In genomic region chr20:53773792-53774371, GRCh38 we compare ENCODE assay signal across 7 cellular contexts.
A peak's percentile ranks its signal among the peaks of the same experiment; 100 is the strongest.
DNase-seq lines count a peak whose midpoint lies in the region; ATAC-seq, FAIRE-seq and TF ChIP-seq lines count a peak whose summit lies in the region.

No MANE protein-coding gene starts in this region.

- H3K36me3 Mint-ChIP-seq in HFFc6 (ENCODE audit: low read depth): peaks cover 4% of the 10 kb centered on the region; the same call in 1 of the 2 replicates
- no peaks in the 10 kb centered on the region for H3K36me3 Mint-ChIP-seq in activated T-helper 17 cell treated with anti-CD3 and anti-CD28 coated beads, Interleukin-2, amount 50 U/mL, for 72 hours (ENCODE audit: low read depth)

- peaks cover 60% of the 10 kb centered on the region for H3K4me1 Mint-ChIP-seq in HFFc6 (ENCODE audit: low read depth)
- H3K4me1 Mint-ChIP-seq in activated T-helper 17 cell treated with anti-CD3 and anti-CD28 coated beads, Interleukin-2, amount 50 U/mL, for 72 hours: no peaks in the 10 kb centered on the region
- H3K4me1 Mint-ChIP-seq in stimulated activated naive CD8-positive, alpha-beta T cell treated with anti-CD3 and anti-CD28 coated beads, Interleukin-15, amount 100 ng/mL, for 72 hours: peaks cover 10% of the 10 kb centered on the region

- H3K27me3 Mint-ChIP-seq in HFFc6 (ENCODE audit: insufficient read depth): peaks cover 4% of the 10 kb centered on the region
- H3K27me3 Mint-ChIP-seq in activated T-helper 17 cell treated with anti-CD3 and anti-CD28 coated beads, Interleukin-2, amount 50 U/mL, for 72 hours: no peaks in the 10 kb centered on the region
- no peaks in the 10 kb centered on the region for H3K27me3 Mint-ChIP-seq in stimulated activated naive CD8-positive, alpha-beta T cell treated with anti-CD3 and anti-CD28 coated beads, Interleukin-15, amount 100 ng/mL, for 72 hours

- peak overlapping the region; percentile 81 for H3K4me3 Mint-ChIP-seq in HFFc6
- no peak overlapping the region for H3K4me3 Mint-ChIP-seq in activated T-helper 17 cell treated with anti-CD3 and anti-CD28 coated beads, Interleukin-2, amount 50 U/mL, for 72 hours
- no peak overlapping the region for H3K4me3 Mint-ChIP-seq in stimulated activated naive CD8-positive, alpha-beta T cell treated with anti-CD3 and anti-CD28 coated beads, Interleukin-15, amount 100 ng/mL, for 72 hours

- intact Hi-C loops in left cardiac atrium (cut with DNase I): no loop called here

- no peak for FAIRE-seq in D721Med (lab: Jason Lieb, UNC)

- TF ChIP-seq CTCF in HFFc6 (IDR thresholded peaks at IDR 0.05) (no peak), D721Med (IDR thresholded peaks at IDR 0.05; ENCODE audit: insufficient read depth, missing control alignments) (no peak)

- DNase-seq in HFFc6 (peak; percentile 99), left cardiac atrium (no peak), D721Med (ENCODE audit: insufficient read length, low spot score) (no peak), NCI-H2227 treated with DMSO at 0.1 percent for 48 hours (lab: John Stamatoyannopoulos, UW) (no peak)
- DNase-seq in stimulated activated naive CD8-positive, alpha-beta T cell treated with anti-CD3 and anti-CD28 coated beads, Interleukin-15, amount 100 ng/mL, for 72 hours: no peak
- DNase-seq in effector CD4-positive, alpha-beta T cell: no peak

- peak overlapping the region; percentile 100 for H3K27ac Mint-ChIP-seq in HFFc6
- no peak overlapping the region for H3K27ac Mint-ChIP-seq in activated T-helper 17 cell treated with anti-CD3 and anti-CD28 coated beads, Interleukin-2, amount 50 U/mL, for 72 hours
- H3K27ac Mint-ChIP-seq in stimulated activated naive CD8-positive, alpha-beta T cell treated with anti-CD3 and anti-CD28 coated beads, Interleukin-15, amount 100 ng/mL, for 72 hours: peak overlapping the region; percentile 8 to 34

- no peaks in the 10 kb centered on the region for H3K9me3 Mint-ChIP-seq in HFFc6
- no peaks in the 10 kb centered on the region for H3K9me3 Mint-ChIP-seq in activated T-helper 17 cell treated with anti-CD3 and anti-CD28 coated beads, Interleukin-2, amount 50 U/mL, for 72 hours
- H3K9me3 Mint-ChIP-seq in stimulated activated naive CD8-positive, alpha-beta T cell treated with anti-CD3 and anti-CD28 coated beads, Interleukin-15, amount 100 ng/mL, for 72 hours: no peaks in the 10 kb centered on the region

- peak; percentile 90 for ATAC-seq in activated T-helper 17 cell treated with anti-CD3 and anti-CD28 coated beads, Interleukin-2, amount 50 U/mL, for 72 hours (replicated peaks)
- peak; percentile 38 to 93 for ATAC-seq in left cardiac atrium
- ATAC-seq in stimulated activated naive CD8-positive, alpha-beta T cell treated with anti-CD3 and anti-CD28 coated beads, Interleukin-15, amount 100 ng/mL, for 72 hours: peak; percentile 48
